ENCODE assay signal across 24 cellular contexts in genomic region chr3:29083081-29083480, GRCh38.
A peak's percentile ranks its signal among the peaks of the same experiment; 100 is the strongest.
DNase-seq lines count a peak whose midpoint lies in the region; ATAC-seq, FAIRE-seq and TF ChIP-seq lines count a peak whose summit lies in the region.
"Had no signal": no experiment of that assay in that cellular context is flagged by ENCODE, and none has a peak within 500 bp of the region (broad histone marks: within the 10 kb centered on the region; RNA-seq: fewer than 3 reads in every experiment).

No MANE protein-coding gene starts in this region.

- TF ChIP-seq CTCF in bronchial epithelial cell (IDR thresholded peaks at IDR 0.05; ENCODE audit: insufficient read depth, low read length, severe bottlenecking) = no peak

- no peaks in the 10 kb centered on the region for H3K36me3 ChIP-seq in bronchial epithelial cell (ENCODE audit: control insufficient read depth, insufficient read depth, low read length)
- H3K36me3 ChIP-seq: BE2C; BLaER1 treated with 17β-estradiol and CSF1 and Interleukin-3, amounts not matched to agents 10 nM and 100 nM; HAP-1 had no signal

- H3K27me3 ChIP-seq in bronchial epithelial cell (ENCODE audit: control insufficient read depth, insufficient read depth, low read length) = no peaks in the 10 kb centered on the region
- H3K27me3 ChIP-seq: BE2C; BLaER1 treated with 17β-estradiol and CSF1 and Interleukin-3, amounts not matched to agents 10 nM and 100 nM had no signal

- ATAC-seq in GM18873 (IDR thresholded peaks at IDR 0.05; ENCODE audit: low FRiP score, unreplicated experiment) = no peak
- ATAC-seq: A549 had no signal

- DNase-seq in NCI-H2029 treated with DMSO at 0.1 percent for 48 hours (lab: John Stamatoyannopoulos, UW) (peak; percentile 15), NCI-H2029 (lab: John Stamatoyannopoulos, UW) (no peak), SHP77 treated with DMSO at 0.1 percent for 48 hours (lab: John Stamatoyannopoulos, UW) (peak; percentile 1), SHP77 (lab: John Stamatoyannopoulos, UW) (no peak), bronchial epithelial cell (ENCODE audit: low read depth) (peak; percentile 5), retina (no peak)
- DNase-seq: 8988T; ACHN; AML-193; BE2C; CD4-positive, alpha-beta T cell; CD8-positive, alpha-beta memory T cell; DMS 273 treated with DMSO at 0.1 percent for 48 hours; DMS79 treated with DMSO at 0.1 percent for 48 hours; GF-D8; GOT3; HFFc6 had no signal

- H3K4me3 ChIP-seq in bronchial epithelial cell (ENCODE audit: low read depth, low read length) = no peak overlapping the region
- H3K4me3 ChIP-seq: A549; BLaER1 treated with 17β-estradiol and CSF1 and Interleukin-3, amounts not matched to agents 10 nM and 100 nM; HAP-1 had no signal

- FAIRE-seq in bronchial epithelial cell (lab: Jason Lieb, UNC) = no peak
- FAIRE-seq: A549, D721Med, GM12891, GM18507 had no signal

Comparison
In these comparisons a context has a peak if more than half of its experiments do, and no peak if none do; other contexts are left out.
1. DNase-seq: peak in NCI-H2029 treated with DMSO at 0.1 percent for 48 hours (single experiment), SHP77 treated with DMSO at 0.1 percent for 48 hours (single experiment) and bronchial epithelial cell (single experiment); none in NCI-H2029 (single experiment), SHP77 (0 of 2) and retina (single experiment).